ENCODE assay signal across 9 cellular contexts in genomic region chr6:13874191-13874549, GRCh38. TPM values are rescaled to one million over a fixed set of nuclear protein-coding genes. Genes with fewer than 3 reads are reported as not detected.
DNase-seq lines count a peak whose midpoint lies in the region; ATAC-seq lines count a peak whose summit lies in the region.
"Had no signal": no experiment of that assay in that cellular context is flagged by ENCODE, and none has a peak within 500 bp of the region (broad histone marks: within the 10 kb centered on the region; RNA-seq: fewer than 3 reads in every experiment).

No MANE protein-coding gene starts in this region.

- no peak for DNase-seq in central memory CD8-positive, alpha-beta T cell (ENCODE audit: low spot score in 2 of 2)
- DNase-seq in natural killer cell treated with Interleukin-12 subunit alpha and Interleukin-12 subunit beta and Interleukin-15 and Interleukin-18, amount 100 ng/mL, for 72 hours (ENCODE audit: low spot score) = no peak
- DNase-seq in dermis blood vessel endothelial cell (no peak), G401 (ENCODE audit: low spot score) (no peak), NCI-H128 (lab: John Stamatoyannopoulos, UW; ENCODE audit: unreplicated experiment) (no peak)
- no peak for DNase-seq in stimulated activated CD4-positive, alpha-beta T cell treated with anti-CD3 and anti-CD28 coated beads, Interleukin-15, amount 100 ng/mL, for 24 hours
- DNase-seq: MV-4-11 had no signal

- H4K20me1 ChIP-seq in BLaER1 = no peaks in the 10 kb centered on the region

- in situ Hi-C loops in G401 (cut with HindIII; ENCODE audit: low sequenced_read_pairs) = no loop called here

- no peak overlapping the region for H3K27ac Mint-ChIP-seq in IgD-negative memory B cell
- H3K27ac Mint-ChIP-seq in central memory CD8-positive, alpha-beta T cell (ENCODE audit: low read depth) = no peak overlapping the region
- H3K27ac Mint-ChIP-seq in natural killer cell treated with Interleukin-12 subunit alpha and Interleukin-12 subunit beta and Interleukin-15 and Interleukin-18, amount 100 ng/mL, for 72 hours = no peak overlapping the region

- H3K9ac ChIP-seq in BLaER1 = no peak overlapping the region

- H3K9me3 ChIP-seq in BLaER1 = 0 out of 2 replicates have a peak, but pooled peaks cover 7% of the 10 kb centered on the region

- H3K4me3 Mint-ChIP-seq in IgD-negative memory B cell = peak overlapping the region; percentile 55 to 92 (median 86)
- peak overlapping the region; percentile 81 for H3K4me3 Mint-ChIP-seq in central memory CD8-positive, alpha-beta T cell
- H3K4me3 Mint-ChIP-seq in natural killer cell treated with Interleukin-12 subunit alpha and Interleukin-12 subunit beta and Interleukin-15 and Interleukin-18, amount 100 ng/mL, for 72 hours = peak overlapping the region; percentile 78

- H3K4me1 ChIP-seq in BLaER1 = peaks cover 27% of the 10 kb centered on the region

- no peaks in the 10 kb centered on the region for H3K36me3 ChIP-seq in BLaER1

- H3K36me3 Mint-ChIP-seq in IgD-negative memory B cell = no peaks in the 10 kb centered on the region
- peaks cover 2% of the 10 kb centered on the region for H3K36me3 Mint-ChIP-seq in central memory CD8-positive, alpha-beta T cell (ENCODE audit: insufficient read depth)
- H3K36me3 Mint-ChIP-seq in natural killer cell treated with Interleukin-12 subunit alpha and Interleukin-12 subunit beta and Interleukin-15 and Interleukin-18, amount 100 ng/mL, for 72 hours = no peaks in the 10 kb centered on the region

- H3K9me3 Mint-ChIP-seq in IgD-negative memory B cell = peaks cover 3 to 12% (median 7%) of the 10 kb centered on the region in 3 donors
- H3K9me3 Mint-ChIP-seq in central memory CD8-positive, alpha-beta T cell = no peaks in the 10 kb centered on the region
- no peaks in the 10 kb centered on the region for H3K9me3 Mint-ChIP-seq in natural killer cell treated with Interleukin-12 subunit alpha and Interleukin-12 subunit beta and Interleukin-15 and Interleukin-18, amount 100 ng/mL, for 72 hours

- H3K4me2 ChIP-seq in BLaER1 = peak overlapping the region; percentile 85

- H3K27me3 Mint-ChIP-seq in IgD-negative memory B cell = peaks cover 2% of the 10 kb centered on the region
- peaks cover 34% of the 10 kb centered on the region for H3K27me3 Mint-ChIP-seq in central memory CD8-positive, alpha-beta T cell
- H3K27me3 Mint-ChIP-seq in natural killer cell treated with Interleukin-12 subunit alpha and Interleukin-12 subunit beta and Interleukin-15 and Interleukin-18, amount 100 ng/mL, for 72 hours = peaks cover 23 to 24% of the 10 kb centered on the region in 2 donors

- H3K27ac ChIP-seq in BLaER1 = no peak overlapping the region

- peak overlapping the region; percentile 51 for H3K4me3 ChIP-seq in BLaER1

- no peak for ATAC-seq in central memory CD8-positive, alpha-beta T cell (replicated peaks; ENCODE audit: extremely low read depth, poor library complexity, severe bottlenecking)
- ATAC-seq in natural killer cell treated with Interleukin-12 subunit alpha and Interleukin-12 subunit beta and Interleukin-15 and Interleukin-18, amount 100 ng/mL, for 72 hours = no peak

- H3K4me1 Mint-ChIP-seq in IgD-negative memory B cell = peaks cover 5 to 8% (median 6%) of the 10 kb centered on the region in 3 donors
- H3K4me1 Mint-ChIP-seq in central memory CD8-positive, alpha-beta T cell = peaks cover 14% of the 10 kb centered on the region
- peaks cover 5 to 12% of the 10 kb centered on the region in 2 donors for H3K4me1 Mint-ChIP-seq in natural killer cell treated with Interleukin-12 subunit alpha and Interleukin-12 subunit beta and Interleukin-15 and Interleukin-18, amount 100 ng/mL, for 72 hours (ENCODE audit: low read depth in 2 of 2)

- H3K27me3 ChIP-seq in BLaER1 = no peaks in the 10 kb centered on the region

RNA-seq across cellular contexts. Expression of gene RNF182, which starts 50.6 kb away (rescaled TPM):
- polyA plus RNA-seq in IgD-negative memory B cell = not detected
- total RNA-seq in natural killer cell treated with Interleukin-12 subunit alpha and Interleukin-12 subunit beta and Interleukin-15 and Interleukin-18, amount 100 ng/mL, for 72 hours = not detected
- 0.84 and 0.85 TPM in 2 replicates for total RNA-seq in dermis blood vessel endothelial cell
- 0.31 and 1.9 TPM in 2 replicates for total RNA-seq in G401 (2014; rRNA removed; shearing (Covaris generic))

RNA-seq across cellular contexts. Expression of gene MCUR1, which starts 59.8 kb away (rescaled TPM):
- polyA plus RNA-seq in IgD-negative memory B cell = 18.0 TPM
- 10 to 100 TPM; 23.4 to 42.9 TPM for total RNA-seq in natural killer cell treated with Interleukin-12 subunit alpha and Interleukin-12 subunit beta and Interleukin-15 and Interleukin-18, amount 100 ng/mL, for 72 hours
- 8.3 and 15.8 TPM in 2 replicates for total RNA-seq in dermis blood vessel endothelial cell
- total RNA-seq in G401 (2014; rRNA removed; shearing (Covaris generic)) = 28.2 and 28.8 TPM in 2 replicates
